ENCODE assay signal across 8 cellular contexts in genomic region chr9:122405487-122406263, GRCh38. TPM values are rescaled to one million over a fixed set of nuclear protein-coding genes. Genes with fewer than 3 reads are reported as not detected.
DNase-seq lines count a peak whose midpoint lies in the region; ATAC-seq, FAIRE-seq and TF ChIP-seq lines count a peak whose summit lies in the region.
"Not testable (repeated sequence)": the region's sequence is repeated elsewhere in the genome, so short reads cannot be mapped to it uniquely, and the experiment has no call there.

No MANE protein-coding gene starts in this region.

- H3K9me1 ChIP-seq in keratinocyte (ENCODE audit: control insufficient read depth, extremely low read depth, insufficient read depth, low read length) = not testable (repeated sequence)

- not testable (repeated sequence) for H3K36me3 Mint-ChIP-seq in CD8-positive, alpha-beta T cell; activated CD8-positive, alpha-beta memory T cell treated with anti-CD3 and anti-CD28 coated beads, Interleukin-2, amount 10 ng/mL, durations not matched to agents 7 days and 5 days; chondrocyte (ENCODE audit: low read depth); naive thymus-derived CD8-positive, alpha-beta T cell

- not testable (repeated sequence) for FAIRE-seq in keratinocyte (lab: Jason Lieb, UNC)

- DNase-seq in CD8-positive, alpha-beta T cell; activated CD8-positive, alpha-beta memory T cell treated with anti-CD3 and anti-CD28 coated beads, Interleukin-2, amount 10 ng/mL, durations not matched to agents 7 days and 5 days; chondrocyte (ENCODE audit: low spot score); keratinocyte (ENCODE audit: low read depth, low spot score): not testable (repeated sequence)
- peak; percentile 79 for DNase-seq in OCI-M1 (lab: John Stamatoyannopoulos, UW)
- DNase-seq in naive thymus-derived CD8-positive, alpha-beta T cell = peak in 2 of 10 donors; percentile 2 to 39

- H3K79me2 ChIP-seq in keratinocyte (ENCODE audit: control insufficient read depth, insufficient read depth, low read length) = not testable (repeated sequence)

- H3K36me3 ChIP-seq in CD8-positive, alpha-beta T cell (ENCODE audit: insufficient read depth, low read length); HUES6 (ENCODE audit: control insufficient read depth, insufficient read depth, low read length); keratinocyte (ENCODE audit: control insufficient read depth in 2 of 2, extremely low read depth in 1 of 2, insufficient read depth in 2 of 2, low read length in 2 of 2): not testable (repeated sequence)

- not testable (repeated sequence) for H3K9me3 Mint-ChIP-seq in CD8-positive, alpha-beta T cell; activated CD8-positive, alpha-beta memory T cell treated with anti-CD3 and anti-CD28 coated beads, Interleukin-2, amount 10 ng/mL, durations not matched to agents 7 days and 5 days (ENCODE audit: low read depth); chondrocyte (ENCODE audit: low read depth)
- H3K9me3 Mint-ChIP-seq in naive thymus-derived CD8-positive, alpha-beta T cell = peaks cover 0 to 14% (median 2%) of the 10 kb centered on the region in 9 donors

- not testable (repeated sequence) for H3K27me3 Mint-ChIP-seq in CD8-positive, alpha-beta T cell (ENCODE audit: low read depth); chondrocyte (ENCODE audit: low read depth)
- peaks cover 15% of the 10 kb centered on the region for H3K27me3 Mint-ChIP-seq in activated CD8-positive, alpha-beta memory T cell treated with anti-CD3 and anti-CD28 coated beads, Interleukin-2, amount 10 ng/mL, durations not matched to agents 7 days and 5 days
- H3K27me3 Mint-ChIP-seq in naive thymus-derived CD8-positive, alpha-beta T cell = peaks cover 4 to 16% (median 11%) of the 10 kb centered on the region in 5 donors

- not testable (repeated sequence) for H3K4me1 ChIP-seq in CD8-positive, alpha-beta T cell (ENCODE audit: insufficient read depth, low read length); HUES6 (ENCODE audit: control insufficient read depth, insufficient read depth, low read length)
- peaks cover 10% of the 10 kb centered on the region for H3K4me1 ChIP-seq in keratinocyte (ENCODE audit: control insufficient read depth, extremely low read depth, insufficient read depth, low read length)

- CTCF ChIA-PET in CD8-positive, alpha-beta T cell (lab: Charles Lee); activated CD8-positive, alpha-beta memory T cell treated with anti-CD3 and anti-CD28 coated beads, Interleukin-2, amount 10 ng/mL, durations not matched to agents 7 days and 5 days (lab: Charles Lee): not testable (repeated sequence)

- H3K27me3 ChIP-seq in CD8-positive, alpha-beta T cell (ENCODE audit: insufficient read depth, low read length); HUES6 (ENCODE audit: control insufficient read depth, insufficient read depth, low read length); keratinocyte (ENCODE audit: control insufficient read depth, extremely low read depth, insufficient read depth, low read length): not testable (repeated sequence)

- TF ChIP-seq CTCF in CD8-positive, alpha-beta T cell (IDR thresholded peaks at IDR 0.05); chondrocyte (IDR thresholded peaks at IDR 0.05); keratinocyte (optimal IDR thresholded peaks at IDR 0.05 in 1 of 3, IDR thresholded peaks at IDR 0.05 in 1 of 3, conservative IDR thresholded peaks at IDR 0.05 in 1 of 3; ENCODE audit: extremely low read depth in 1 of 3, insufficient read depth in 2 of 3, low read length in 3 of 3): not testable (repeated sequence)

- peak overlapping the region; percentile 15 for H2AFZ ChIP-seq in keratinocyte (ENCODE audit: control insufficient read depth, low read length)

- H4K20me1 ChIP-seq in keratinocyte (ENCODE audit: control insufficient read depth, extremely low read depth, insufficient read depth, low read length) = not testable (repeated sequence)

- H3K4me3 Mint-ChIP-seq in CD8-positive, alpha-beta T cell = peak overlapping the region; percentile 37
- peak overlapping the region; percentile 68 for H3K4me3 Mint-ChIP-seq in activated CD8-positive, alpha-beta memory T cell treated with anti-CD3 and anti-CD28 coated beads, Interleukin-2, amount 10 ng/mL, durations not matched to agents 7 days and 5 days
- H3K4me3 Mint-ChIP-seq in chondrocyte (ENCODE audit: unreplicated experiment) = peak overlapping the region; percentile 66
- peak overlapping the region; percentile 18 to 88 (median 58) for H3K4me3 Mint-ChIP-seq in naive thymus-derived CD8-positive, alpha-beta T cell

- intact Hi-C loops in CD8-positive, alpha-beta T cell (cut with DNase I, micrococcal nuclease) = not testable (repeated sequence)

- POLR2A ChIA-PET in CD8-positive, alpha-beta T cell (lab: Charles Lee); naive thymus-derived CD8-positive, alpha-beta T cell (lab: Charles Lee): not testable (repeated sequence)

- H3K4me3 ChIP-seq in CD8-positive, alpha-beta T cell (ENCODE audit: low read depth, low read length) = not testable (repeated sequence)
- peak overlapping the region; percentile 46; the same call in 1 of the 2 replicates for H3K4me3 ChIP-seq in HUES6 (ENCODE audit: low read depth, low read length)
- H3K4me3 ChIP-seq in keratinocyte (ENCODE audit: control insufficient read depth in 2 of 3, extremely low read depth in 1 of 3, insufficient read depth in 2 of 3, low read depth in 1 of 3, low read length in 3 of 3) = peak overlapping the region in 1 of 3 experiments; percentile 24
- H3K4me3 ChIP-seq in skin epidermis = peak overlapping the region in 4 of 7 experiments; percentile 2 to 31 (median 16)

- not testable (repeated sequence) for H3K27ac Mint-ChIP-seq in CD8-positive, alpha-beta T cell; chondrocyte (ENCODE audit: unreplicated experiment)
- H3K27ac Mint-ChIP-seq in activated CD8-positive, alpha-beta memory T cell treated with anti-CD3 and anti-CD28 coated beads, Interleukin-2, amount 10 ng/mL, durations not matched to agents 7 days and 5 days = peak overlapping the region; percentile 75
- H3K27ac Mint-ChIP-seq in naive thymus-derived CD8-positive, alpha-beta T cell = peak overlapping the region in 4 of 10 donors; percentile 43 to 96 (median 72)

- not testable (repeated sequence) for H3K9me3 ChIP-seq in CD8-positive, alpha-beta T cell (ENCODE audit: low read length); HUES6 (ENCODE audit: control insufficient read depth, insufficient read depth, low read depth, low read length); keratinocyte (ENCODE audit: control insufficient read depth, low read depth, low read length)

- dilution Hi-C loops in keratinocyte (cut with MboI; ENCODE audit: extremely low pct_ligation_motif_present, low sequenced_read_pairs) = not testable (repeated sequence)

- H3K4me1 Mint-ChIP-seq in CD8-positive, alpha-beta T cell (ENCODE audit: low read depth); chondrocyte (ENCODE audit: low read depth); naive thymus-derived CD8-positive, alpha-beta T cell: not testable (repeated sequence)
- H3K4me1 Mint-ChIP-seq in activated CD8-positive, alpha-beta memory T cell treated with anti-CD3 and anti-CD28 coated beads, Interleukin-2, amount 10 ng/mL, durations not matched to agents 7 days and 5 days = peaks cover 12% of the 10 kb centered on the region

- H3K9ac ChIP-seq in HUES6 (ENCODE audit: low read length); keratinocyte (ENCODE audit: control insufficient read depth, extremely low read depth, insufficient read depth, low read length): not testable (repeated sequence)

- H3K4me2 ChIP-seq in keratinocyte (ENCODE audit: control insufficient read depth, extremely low read depth, insufficient read depth, low read depth, low read length) = not testable (repeated sequence)

- H3K27ac ChIP-seq in CD8-positive, alpha-beta T cell (ENCODE audit: low read depth, low read length); HUES6 (ENCODE audit: low read depth, low read length); keratinocyte (ENCODE audit: control insufficient read depth, insufficient read depth, low read length): not testable (repeated sequence)
- H3K27ac ChIP-seq in skin epidermis = peak overlapping the region in 1 of 21 experiments; percentile 25

- not testable (repeated sequence) for ATAC-seq in CD8-positive, alpha-beta T cell
- peak; percentile 7 for ATAC-seq in activated CD8-positive, alpha-beta memory T cell treated with anti-CD3 and anti-CD28 coated beads, Interleukin-2, amount 10 ng/mL, durations not matched to agents 7 days and 5 days
- peak in 1 of 2 donors; percentile 46 for ATAC-seq in naive thymus-derived CD8-positive, alpha-beta T cell

RNA-seq across cellular contexts. Expression of gene PTGS1, which starts 34.9 kb away (rescaled TPM):
- total RNA-seq in CD8-positive, alpha-beta T cell = not detected
- 1 to 10 TPM in 1 of 2 experiments, under 1 TPM in 1; 0.35 to 1.0 TPM for total RNA-seq in activated CD8-positive, alpha-beta memory T cell treated with anti-CD3 and anti-CD28 coated beads, Interleukin-2, amount 10 ng/mL, durations not matched to agents 7 days and 5 days
- total RNA-seq in chondrocyte = 0.59 to 2.7 TPM (median 0.97 TPM) in 3 replicates
- 2.4 to 4.5 TPM (median 4.0 TPM) in 3 replicates for polyA plus RNA-seq in keratinocyte
- 0.05 TPM for polyA plus RNA-seq in keratinocyte (2011; ENCODE audit: low read depth)
- polyA plus RNA-seq in keratinocyte (2011; cell fraction: cytosol; rRNA removed) = 1.8 and 2.0 TPM in 2 replicates
- 3.6 and 4.6 TPM in 2 replicates for polyA plus RNA-seq in keratinocyte (2011; cell fraction: nucleus; rRNA removed)
- polyA plus RNA-seq in keratinocyte (2012; ENCODE audit: low replicate concordance) = 0.49 and 3.2 TPM in 2 replicates
- 3.7 to 6.1 TPM (median 5.8 TPM) in 3 replicates for polyA minus RNA-seq in keratinocyte
- 3.8 TPM for polyA minus RNA-seq in keratinocyte (2011; cell fraction: cytosol; rRNA and poly(A)+ RNA removed)
- polyA minus RNA-seq in keratinocyte (2011; cell fraction: nucleus; rRNA and poly(A)+ RNA removed) = 1.2 and 2.6 TPM in 2 replicates
- 1 to 10 TPM in 1 of 2 experiments, under 1 TPM in 1; 0.60 to 1.0 TPM for total RNA-seq in naive thymus-derived CD8-positive, alpha-beta T cell
- polyA plus RNA-seq in naive thymus-derived CD8-positive, alpha-beta T cell = under 1 TPM in 1 of 3 donors, not detected in 2; 0.22 TPM
